Comparison of ENCODE assay signal across 9 cellular contexts in the genomic region with DNA sequence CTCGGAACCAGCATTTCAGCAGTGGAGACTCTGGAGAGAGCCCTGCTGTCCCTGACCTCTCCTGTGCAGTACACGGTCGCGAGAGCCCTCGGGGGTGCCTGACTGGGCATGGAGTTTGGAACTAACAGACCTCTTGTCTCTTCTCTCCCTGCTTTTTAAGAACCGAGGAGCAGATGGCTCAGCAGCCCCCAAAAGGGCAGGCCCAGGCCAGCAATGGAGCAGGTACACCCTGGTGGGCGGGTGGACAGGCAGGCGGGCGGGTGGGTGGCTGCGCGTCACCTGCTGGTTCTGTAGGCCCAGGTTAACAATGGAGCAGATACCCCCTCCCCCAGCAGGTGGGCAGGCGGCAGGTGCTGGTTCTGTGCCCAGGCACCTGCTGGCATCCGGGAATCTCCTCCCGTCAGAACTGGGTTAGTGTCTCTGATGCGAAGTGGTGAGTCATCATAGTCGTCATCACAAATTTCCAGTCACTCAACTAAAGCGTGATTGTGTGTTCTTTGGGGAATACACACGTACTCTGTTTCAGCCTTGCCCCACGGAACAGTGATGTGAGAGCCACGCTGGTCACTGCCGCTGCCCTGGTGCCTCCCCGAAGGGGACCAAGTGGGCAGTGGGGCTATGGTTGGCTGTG. TPM values are rescaled to one million over a fixed set of nuclear protein-coding genes. Genes with fewer than 3 reads are reported as not detected.
DNase-seq lines count a peak whose midpoint lies in the region; ATAC-seq, FAIRE-seq and TF ChIP-seq lines count a peak whose summit lies in the region.
"Had no signal": no experiment of that assay in that cellular context is flagged by ENCODE, and none has a peak within 500 bp of the region (broad histone marks: within the 10 kb centered on the region; RNA-seq: fewer than 3 reads in every experiment).

No MANE protein-coding gene starts in this region.

- intact Hi-C loops in kidney (cut with DNase I): no loop called here

- peaks cover 10 to 11% of the 10 kb centered on the region in 2 donors for H3K4me1 ChIP-seq in kidney (ENCODE audit: control insufficient read depth in 1 of 2, insufficient read depth in 1 of 2, low read depth in 1 of 2, low read length in 2 of 2)

- no peak overlapping the region for H3K4me3 ChIP-seq in kidney (ENCODE audit: low read length in 2 of 2)

- no peak for TF ChIP-seq CTCF in kidney (IDR thresholded peaks at IDR 0.05; ENCODE audit: borderline replicate concordance, extremely low read depth, insufficient read depth)

- peak; percentile 94 for DNase-seq in COLO668 (lab: John Stamatoyannopoulos, UW; ENCODE audit: unreplicated experiment)
- peak; percentile 78 for DNase-seq in NCI-H2171 (lab: John Stamatoyannopoulos, UW)
- peak; percentile 26 to 45 for DNase-seq in activated T-helper 1 cell treated with anti-CD3 and anti-CD28 coated beads, Interleukin-2, amount 50 U/mL, for 16 hours (ENCODE audit: low read depth in 1 of 2, low spot score in 1 of 2)
- peak; percentile 74 for DNase-seq in kidney
- DNase-seq in AG08396 (ENCODE audit: low spot score): no peak
- no peak for DNase-seq in GM12891 (ENCODE audit: insufficient read length, low spot score)

- no peak overlapping the region for H3K27ac ChIP-seq in kidney (ENCODE audit: low read depth in 2 of 2, low read length in 2 of 2)

- no peak for TF ChIP-seq POLR2A in GM12891 (IDR thresholded peaks at IDR 0.05; ENCODE audit: low read depth, low read length)

- ATAC-seq in HG02763 (IDR thresholded peaks at IDR 0.05; ENCODE audit: unreplicated experiment) (no peak), GM19452 (IDR thresholded peaks at IDR 0.05; ENCODE audit: unreplicated experiment) (no peak)

- H3K36me3 ChIP-seq in kidney (ENCODE audit: control insufficient read depth in 1 of 2, insufficient read depth in 2 of 2, low read length in 2 of 2): peaks cover 3 to 14% of the 10 kb centered on the region in 2 donors

- no peaks in the 10 kb centered on the region for H3K9me3 ChIP-seq in kidney (ENCODE audit: control insufficient read depth in 1 of 2, low read length in 2 of 2)

- H3K9ac ChIP-seq in kidney (ENCODE audit: low read length in 2 of 2): no peak overlapping the region

- FAIRE-seq in kidney (lab: Jason Lieb, UNC): no peak
- FAIRE-seq in GM12891 (lab: Jason Lieb, UNC): no peak
- FAIRE-seq: GM18507 had no signal

TF ChIP-seq in GM12891, 5 proteins besides CTCF, POLR2A, EP300 and RAD21:
- TF ChIP-seq SPI1 (IDR thresholded peaks at IDR 0.05; ENCODE audit: low read depth, low read length) (no peak), TAF1 (IDR thresholded peaks at IDR 0.05; ENCODE audit: low read depth, low read length) (no peak), POLR2AphosphoS5 (IDR thresholded peaks at IDR 0.05; ENCODE audit: low read depth, low read length) (no peak), POU2F2 (IDR thresholded peaks at IDR 0.05; ENCODE audit: low read depth, low read length) (no peak), PAX5 (IDR thresholded peaks at IDR 0.05; ENCODE audit: insufficient read depth, low read length, severe bottlenecking) (no peak)

RNA-seq across cellular contexts. Expression of gene GRAMD4, which starts 41.1 kb away (rescaled TPM):
- 58.2 TPM for total RNA-seq in kidney
- polyA plus RNA-seq in kidney (ENCODE audit: insufficient read depth, low read depth, low replicate concordance): 12.1 TPM
- polyA plus RNA-seq in GM12891 (2012; ENCODE audit: low read depth, missing spikeins): 8.7 TPM

Comparison
In these comparisons a context has a peak if more than half of its experiments do, and no peak if none do; other contexts are left out.
1. DNase-seq: peak in COLO668 (single experiment), NCI-H2171 (single experiment), activated T-helper 1 cell treated with anti-CD3 and anti-CD28 coated beads, Interleukin-2, amount 50 U/mL, for 16 hours (2 of 2) and kidney (single experiment); none in AG08396 (single experiment) and GM12891 (single experiment).